In the genomic region with DNA sequence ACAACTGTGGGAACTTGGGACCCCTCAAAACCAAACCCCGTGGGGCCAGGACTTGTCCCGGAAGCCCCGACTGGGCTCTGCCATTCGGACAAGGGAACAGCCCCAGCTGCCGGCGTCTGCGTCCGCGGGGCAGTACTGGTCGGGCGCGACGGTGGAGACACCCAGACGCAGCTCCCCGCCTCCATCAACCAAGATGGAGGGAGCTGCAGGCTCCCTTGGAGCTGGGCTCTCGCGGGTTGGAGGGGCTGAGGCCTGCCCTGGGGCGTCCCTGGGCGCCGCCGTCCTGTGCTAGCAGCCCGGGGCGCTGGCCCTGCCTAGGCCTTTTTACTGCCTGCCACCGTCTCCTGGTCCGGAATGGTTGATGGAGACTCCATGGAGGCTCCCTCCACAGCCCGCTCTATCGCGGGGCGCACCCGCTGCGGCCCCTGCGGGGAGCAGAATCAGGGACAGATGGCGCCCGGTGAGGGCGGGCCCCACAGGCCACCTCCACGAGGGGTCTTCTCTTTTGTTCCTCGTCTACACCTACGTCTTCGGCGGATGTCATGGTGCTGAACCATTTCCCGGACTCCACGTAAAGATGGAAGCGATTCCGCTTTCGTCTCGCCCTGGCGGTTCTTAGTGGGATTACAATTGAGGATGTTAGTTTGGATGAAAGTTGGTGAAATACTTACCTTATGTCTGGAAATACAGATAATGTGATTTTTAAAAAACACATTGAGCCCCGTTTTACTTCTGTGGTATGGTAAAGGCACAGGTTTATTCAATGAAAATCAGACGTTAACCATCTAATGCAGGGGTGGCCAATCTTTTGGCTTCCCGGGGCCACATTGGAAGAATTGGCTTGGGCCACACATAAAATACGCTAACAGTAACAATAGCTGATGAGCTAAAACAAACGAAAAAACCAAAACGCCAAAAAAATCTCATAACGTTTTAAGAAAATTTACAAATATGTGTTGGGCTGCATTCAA, we compare ENCODE assay signal across 7 cellular contexts.
DNase-seq lines count a peak whose midpoint lies in the region; ATAC-seq, FAIRE-seq and TF ChIP-seq lines count a peak whose summit lies in the region.

No MANE protein-coding gene starts in this region.

- H3K4me3 ChIP-seq in WERI-Rb-1 (ENCODE audit: low read depth, low read length) = peak overlapping the region; percentile 100
- H3K4me3 ChIP-seq in cardiac fibroblast (replicated peaks in 1 of 2; ENCODE audit: low read depth in 2 of 2, low read length in 2 of 2) = peak overlapping the region; percentile 52 to 78

- peaks cover 15% of the 10 kb centered on the region for H3K36me3 ChIP-seq in WERI-Rb-1

- no peaks in the 10 kb centered on the region for H3K27me3 ChIP-seq in WERI-Rb-1 (ENCODE audit: insufficient read depth, low read depth, severe bottlenecking)

- no peaks in the 10 kb centered on the region for H3K9me3 ChIP-seq in WERI-Rb-1 (ENCODE audit: severe bottlenecking)

- ATAC-seq in GM18505 (IDR thresholded peaks at IDR 0.05; ENCODE audit: unreplicated experiment) (peak; percentile 12), HG02840 (IDR thresholded peaks at IDR 0.05; ENCODE audit: low FRiP score, unreplicated experiment) (peak; percentile 20)

- TF ChIP-seq POLR2A in GM18505 (IDR thresholded peaks at IDR 0.05; ENCODE audit: borderline replicate concordance, extremely low read depth, insufficient read depth, insufficient read length) = peak; percentile 65

- TF ChIP-seq CTCF in WERI-Rb-1 (IDR thresholded peaks at IDR 0.05; ENCODE audit: low read depth, low read length) (peak; percentile 11; the same call in 1 of the 2 replicates), cardiac fibroblast (IDR thresholded peaks at IDR 0.05; ENCODE audit: low read depth, low read length) (peak; percentile 64)

- H3K27ac ChIP-seq in WERI-Rb-1 = peak overlapping the region; percentile 92

- peak; percentile 16 for DNase-seq in NCI-H2081 treated with DMSO at 0.1 percent for 48 hours (lab: John Stamatoyannopoulos, UW)
- DNase-seq in WERI-Rb-1 = peak; percentile 63
- DNase-seq in cardiac fibroblast (ENCODE audit: low read depth in 2 of 2) = peak; percentile 80 to 83
- peak; percentile 43 to 66 for DNase-seq in stimulated activated CD4-positive, alpha-beta T cell treated with anti-CD3 and anti-CD28 coated beads, Interleukin-12 subunit alpha, Interleukin-12 subunit beta, amount 100 ng/mL, for 24 hours (ENCODE audit: low read depth in 2 of 2)

- FAIRE-seq in islet of Langerhans (lab: Jason Lieb, UNC) = peak; percentile 73

Comparison
In these comparisons a context has a peak if more than half of its experiments do, and no peak if none do; other contexts are left out.
1. Peak in every context shown above with its lines: DNase-seq, ATAC-seq, H3K4me3 ChIP-seq and H3K27ac ChIP-seq.
2. DNase-seq: peak in every context shown above with its lines; median percentile 82 in cardiac fibroblast; 63 in WERI-Rb-1; 54 in stimulated activated CD4-positive, alpha-beta T cell treated with anti-CD3 and anti-CD28 coated beads, Interleukin-12 subunit alpha, Interleukin-12 subunit beta, amount 100 ng/mL, for 24 hours; 16 in NCI-H2081 treated with DMSO at 0.1 percent for 48 hours.